Comparison of ENCODE assay signal across 1 cellular context in genomic region chr2:214853906-214854305, GRCh38.
A peak's percentile ranks its signal among the peaks of the same experiment; 100 is the strongest.
TF ChIP-seq lines count a peak whose summit lies in the region.

No MANE protein-coding gene starts in this region.

TF ChIP-seq in HepG2, 621 proteins besides CTCF, POLR2A, EP300 and RAD21 (continued from another document and continues in another):
- TF ChIP-seq NFAT5 (CRISPR knock-in tag; IDR thresholded peaks at IDR 0.05) (no peak), FOXK2 (IDR thresholded peaks at IDR 0.05) (peak; percentile 43; the same call in 1 of the 2 replicates), POLR2G (IDR thresholded peaks at IDR 0.05; ENCODE audit: low read depth, low read length) (no peak), ZSCAN22 (CRISPR knock-in tag; IDR thresholded peaks at IDR 0.05) (no peak), SAFB2 (CRISPR knock-in tag; IDR thresholded peaks at IDR 0.05; ENCODE audit: borderline replicate concordance, low read depth) (no peak), HMG20A (CRISPR knock-in tag; IDR thresholded peaks at IDR 0.05; ENCODE audit: borderline replicate concordance) (peak; percentile 73; the same call in 1 of the 2 replicates), ZNF124 (CRISPR knock-in tag; IDR thresholded peaks at IDR 0.05) (peak; percentile 49; the same call in 1 of the 2 replicates), MED1 (CRISPR knock-in tag; IDR thresholded peaks at IDR 0.05) (peak; percentile 82), STAT5B (CRISPR knock-in tag; IDR thresholded peaks at IDR 0.05) (no peak), YY1 (IDR thresholded peaks at IDR 0.05; ENCODE audit: insufficient read depth, insufficient replicate concordance, low read depth, low read length) (peak; percentile 33), TBL1XR1 (IDR thresholded peaks at IDR 0.05; ENCODE audit: borderline replicate concordance, low read length, partially characterized antibody) (no peak), GFI1 (CRISPR knock-in tag; IDR thresholded peaks at IDR 0.05; ENCODE audit: borderline replicate concordance) (no peak), NFIC (IDR thresholded peaks at IDR 0.05; ENCODE audit: low read length) (peak; percentile 26; the same call in 1 of the 2 replicates), ZNF589 (CRISPR knock-in tag; conservative IDR thresholded peaks at IDR 0.05) (no peak), GABPA (IDR thresholded peaks at IDR 0.05; ENCODE audit: low read depth, low read length) (peak; percentile 42), GABPA (CRISPR knock-in tag; IDR thresholded peaks at IDR 0.05; ENCODE audit: low read depth) (peak; percentile 85), TFDP2 (CRISPR knock-in tag; IDR thresholded peaks at IDR 0.05) (no peak; the same call in 1 of the 2 replicates), NAIF1 (CRISPR knock-in tag; IDR thresholded peaks at IDR 0.05; ENCODE audit: borderline replicate concordance) (no peak), THAP9 (CRISPR knock-in tag; IDR thresholded peaks at IDR 0.05; ENCODE audit: borderline replicate concordance) (no peak), SIN3B (IDR thresholded peaks at IDR 0.05; ENCODE audit: low read length) (no peak), ATAD3A (CRISPR knock-in tag; IDR thresholded peaks at IDR 0.05) (no peak), BRD4 (CRISPR knock-in tag; IDR thresholded peaks at IDR 0.05) (no peak), ZFP91 (CRISPR knock-in tag; IDR thresholded peaks at IDR 0.05; ENCODE audit: borderline replicate concordance) (no peak), ZNF263 (CRISPR knock-in tag; IDR thresholded peaks at IDR 0.05) (no peak), GTF3A (CRISPR knock-in tag; conservative IDR thresholded peaks at IDR 0.05) (no peak), NFRKB (IDR thresholded peaks at IDR 0.05) (no peak), ZNF264 (CRISPR knock-in tag; IDR thresholded peaks at IDR 0.05) (peak; percentile 30; the same call in 1 of the 2 replicates), TOPORS (CRISPR knock-in tag; IDR thresholded peaks at IDR 0.05) (no peak), REST (IDR thresholded peaks at IDR 0.05; ENCODE audit: borderline replicate concordance in 1 of 2, low read depth in 1 of 2, low read length in 2 of 2) (no peak; a peak in 1 of 4 replicates), ZNF317 (CRISPR knock-in tag; IDR thresholded peaks at IDR 0.05) (peak; percentile 20; the same call in 1 of the 2 replicates), ZSCAN21 (CRISPR knock-in tag; IDR thresholded peaks at IDR 0.05; ENCODE audit: borderline replicate concordance) (no peak), ATRX (CRISPR knock-in tag; IDR thresholded peaks at IDR 0.05; ENCODE audit: borderline replicate concordance) (no peak), CREB1 (IDR thresholded peaks at IDR 0.05) (no peak), CREB1 (CRISPR knock-in tag; IDR thresholded peaks at IDR 0.05) (no peak; the same call in 1 of the 2 replicates), ZFP36L2 (CRISPR knock-in tag; IDR thresholded peaks at IDR 0.05) (no peak), SYNCRIP (IDR thresholded peaks at IDR 0.05; ENCODE audit: insufficient read depth, low read depth, low read length) (no peak), NCOA2 (CRISPR knock-in tag; IDR thresholded peaks at IDR 0.05) (peak; percentile 83), TRIM24 (CRISPR knock-in tag; IDR thresholded peaks at IDR 0.05) (no peak)
- TF ChIP-seq, protein P1, sequence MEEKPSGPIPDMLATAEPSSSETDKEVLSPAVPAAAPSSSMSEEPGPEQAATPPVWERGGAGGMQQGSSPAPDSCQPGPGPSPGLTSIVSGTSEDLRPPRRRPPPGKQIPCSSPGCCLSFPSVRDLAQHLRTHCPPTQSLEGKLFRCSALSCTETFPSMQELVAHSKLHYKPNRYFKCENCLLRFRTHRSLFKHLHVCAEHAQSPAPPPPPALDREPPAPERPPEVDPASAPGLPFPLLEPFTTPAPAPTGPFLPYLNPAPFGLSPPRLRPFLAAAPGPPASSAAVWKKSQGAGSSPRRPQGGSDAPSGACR (CRISPR knock-in tag; IDR thresholded peaks at IDR 0.05) = no peak
- TF ChIP-seq, protein P2, sequence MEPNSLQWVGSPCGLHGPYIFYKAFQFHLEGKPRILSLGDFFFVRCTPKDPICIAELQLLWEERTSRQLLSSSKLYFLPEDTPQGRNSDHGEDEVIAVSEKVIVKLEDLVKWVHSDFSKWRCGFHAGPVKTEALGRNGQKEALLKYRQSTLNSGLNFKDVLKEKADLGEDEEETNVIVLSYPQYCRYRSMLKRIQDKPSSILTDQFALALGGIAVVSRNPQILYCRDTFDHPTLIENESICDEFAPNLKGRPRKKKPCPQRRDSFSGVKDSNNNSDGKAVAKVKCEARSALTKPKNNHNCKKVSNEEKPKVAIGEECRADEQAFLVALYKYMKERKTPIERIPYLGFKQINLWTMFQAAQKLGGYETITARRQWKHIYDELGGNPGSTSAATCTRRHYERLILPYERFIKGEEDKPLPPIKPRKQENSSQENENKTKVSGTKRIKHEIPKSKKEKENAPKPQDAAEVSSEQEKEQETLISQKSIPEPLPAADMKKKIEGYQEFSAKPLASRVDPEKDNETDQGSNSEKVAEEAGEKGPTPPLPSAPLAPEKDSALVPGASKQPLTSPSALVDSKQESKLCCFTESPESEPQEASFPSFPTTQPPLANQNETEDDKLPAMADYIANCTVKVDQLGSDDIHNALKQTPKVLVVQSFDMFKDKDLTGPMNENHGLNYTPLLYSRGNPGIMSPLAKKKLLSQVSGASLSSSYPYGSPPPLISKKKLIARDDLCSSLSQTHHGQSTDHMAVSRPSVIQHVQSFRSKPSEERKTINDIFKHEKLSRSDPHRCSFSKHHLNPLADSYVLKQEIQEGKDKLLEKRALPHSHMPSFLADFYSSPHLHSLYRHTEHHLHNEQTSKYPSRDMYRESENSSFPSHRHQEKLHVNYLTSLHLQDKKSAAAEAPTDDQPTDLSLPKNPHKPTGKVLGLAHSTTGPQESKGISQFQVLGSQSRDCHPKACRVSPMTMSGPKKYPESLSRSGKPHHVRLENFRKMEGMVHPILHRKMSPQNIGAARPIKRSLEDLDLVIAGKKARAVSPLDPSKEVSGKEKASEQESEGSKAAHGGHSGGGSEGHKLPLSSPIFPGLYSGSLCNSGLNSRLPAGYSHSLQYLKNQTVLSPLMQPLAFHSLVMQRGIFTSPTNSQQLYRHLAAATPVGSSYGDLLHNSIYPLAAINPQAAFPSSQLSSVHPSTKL (CRISPR knock-in tag; IDR thresholded peaks at IDR 0.05) = peak; percentile 92
